Comparison of ENCODE assay signal across 9 cellular contexts in genomic region chr3:157438371-157438735, GRCh38. TPM values are rescaled to one million over a fixed set of nuclear protein-coding genes. Genes with fewer than 3 reads are reported as not detected.
DNase-seq lines count a peak whose midpoint lies in the region; ATAC-seq and TF ChIP-seq lines count a peak whose summit lies in the region.
"Had no signal": no experiment of that assay in that cellular context is flagged by ENCODE, and none has a peak within 500 bp of the region (broad histone marks: within the 10 kb centered on the region; RNA-seq: fewer than 3 reads in every experiment).

No MANE protein-coding gene starts in this region.

- TF ChIP-seq CTCF in tibial artery (IDR thresholded peaks at IDR 0.05), result no peak

- H3K27me3 ChIP-seq in iPS-20b (ENCODE audit: insufficient read depth, low read length) (peaks cover 33% of the 10 kb centered on the region), tibial artery (no peaks in the 10 kb centered on the region)

- peaks cover 9% of the 10 kb centered on the region for H3K4me1 Mint-ChIP-seq in activated naive CD4-positive, alpha-beta T cell treated with anti-CD3 and anti-CD28 coated beads, Interleukin-2, amount 10 ng/mL, durations not matched to agents 7 days and 5 days
- peaks cover 10% of the 10 kb centered on the region for H3K4me1 Mint-ChIP-seq in activated naive CD4-positive, alpha-beta T cell treated with anti-CD3 and anti-CD28 coated beads for 36 hours (ENCODE audit: low read depth)
- H3K4me1 Mint-ChIP-seq in activated CD8-positive, alpha-beta T cell treated with anti-CD3 and anti-CD28 coated beads, Interleukin-2, amount 10 ng/mL, durations not matched to agents 7 days and 5 days (ENCODE audit: low read depth), result peaks cover 7% of the 10 kb centered on the region

- 0 out of 2 replicates have a peak, but pooled peaks cover 3% of the 10 kb centered on the region for H3K4me1 ChIP-seq in iPS-20b (ENCODE audit: insufficient read depth, low read length)
- peaks cover 0 to 23% (median 15%) of the 10 kb centered on the region in 4 donors for H3K4me1 ChIP-seq in tibial artery

- peak overlapping the region; percentile 86 for H3K4me3 ChIP-seq in iPS-20b (ENCODE audit: low read length)
- peak overlapping the region; percentile 54 to 66 for H3K4me3 ChIP-seq in tibial artery

- peak overlapping the region; percentile 52 for H3K4me3 Mint-ChIP-seq in activated naive CD4-positive, alpha-beta T cell treated with anti-CD3 and anti-CD28 coated beads, Interleukin-2, amount 10 ng/mL, durations not matched to agents 7 days and 5 days
- H3K4me3 Mint-ChIP-seq in activated naive CD4-positive, alpha-beta T cell treated with anti-CD3 and anti-CD28 coated beads for 36 hours, result no peak overlapping the region
- peak overlapping the region; percentile 53 for H3K4me3 Mint-ChIP-seq in activated CD8-positive, alpha-beta T cell treated with anti-CD3 and anti-CD28 coated beads, Interleukin-2, amount 10 ng/mL, durations not matched to agents 7 days and 5 days
- H3K4me3 Mint-ChIP-seq: CD8-positive, alpha-beta T cell had no signal

- intact Hi-C loops in activated naive CD4-positive, alpha-beta T cell treated with anti-CD3 and anti-CD28 coated beads for 36 hours (cut with micrococcal nuclease), result loop anchor here (5.0 kb wide), 1 partner anchor 669 kb away; the partner anchor contains the start of gene SHOX2
- intact Hi-C loops in tibial artery (cut with DNase I; ENCODE audit: low total_unique reads), result no loop called here

- no peak for DNase-seq in activated naive CD4-positive, alpha-beta T cell treated with anti-CD3 and anti-CD28 coated beads, Interleukin-2, amount 10 ng/mL, durations not matched to agents 7 days and 5 days
- DNase-seq in activated naive CD4-positive, alpha-beta T cell treated with anti-CD3 and anti-CD28 coated beads for 36 hours, result no peak
- no peak for DNase-seq in activated CD8-positive, alpha-beta T cell treated with anti-CD3 and anti-CD28 coated beads, Interleukin-2, amount 10 ng/mL, durations not matched to agents 7 days and 5 days
- DNase-seq in tibial artery (no peak), GM19238 (ENCODE audit: insufficient read length, low spot score) (no peak)
- DNase-seq: CD8-positive, alpha-beta T cell had no signal

- POLR2A ChIA-PET in activated CD8-positive, alpha-beta T cell treated with anti-CD3 and anti-CD28 coated beads, Interleukin-2, amount 10 ng/mL, durations not matched to agents 7 days and 5 days (lab: Charles Lee), result no interaction called here

- peak overlapping the region; percentile 82; the same call in 1 of the 2 replicates for H3K9ac ChIP-seq in iPS-20b (ENCODE audit: low read depth, low read length)

- ATAC-seq in activated CD8-positive, alpha-beta T cell treated with anti-CD3 and anti-CD28 coated beads, Interleukin-2, amount 10 ng/mL, durations not matched to agents 7 days and 5 days, result no peak
- no peak for ATAC-seq in GM19035 (IDR thresholded peaks at IDR 0.05; ENCODE audit: unreplicated experiment)
- no peak for ATAC-seq in GM18511 (IDR thresholded peaks at IDR 0.05; ENCODE audit: unreplicated experiment)
- ATAC-seq: CD8-positive, alpha-beta T cell had no signal

- no peaks in the 10 kb centered on the region for H3K9me3 Mint-ChIP-seq in activated naive CD4-positive, alpha-beta T cell treated with anti-CD3 and anti-CD28 coated beads, Interleukin-2, amount 10 ng/mL, durations not matched to agents 7 days and 5 days
- no peaks in the 10 kb centered on the region for H3K9me3 Mint-ChIP-seq in activated naive CD4-positive, alpha-beta T cell treated with anti-CD3 and anti-CD28 coated beads for 36 hours
- H3K9me3 Mint-ChIP-seq in activated CD8-positive, alpha-beta T cell treated with anti-CD3 and anti-CD28 coated beads, Interleukin-2, amount 10 ng/mL, durations not matched to agents 7 days and 5 days (ENCODE audit: insufficient read depth), result no peaks in the 10 kb centered on the region
- H3K9me3 Mint-ChIP-seq: CD8-positive, alpha-beta T cell had no signal

- peaks cover 43% of the 10 kb centered on the region for H3K27me3 Mint-ChIP-seq in activated naive CD4-positive, alpha-beta T cell treated with anti-CD3 and anti-CD28 coated beads, Interleukin-2, amount 10 ng/mL, durations not matched to agents 7 days and 5 days
- H3K27me3 Mint-ChIP-seq in activated naive CD4-positive, alpha-beta T cell treated with anti-CD3 and anti-CD28 coated beads for 36 hours (ENCODE audit: low read depth), result peaks cover 22% of the 10 kb centered on the region
- peaks cover 39% of the 10 kb centered on the region for H3K27me3 Mint-ChIP-seq in activated CD8-positive, alpha-beta T cell treated with anti-CD3 and anti-CD28 coated beads, Interleukin-2, amount 10 ng/mL, durations not matched to agents 7 days and 5 days (ENCODE audit: low read depth)

- H3K36me3 Mint-ChIP-seq in activated naive CD4-positive, alpha-beta T cell treated with anti-CD3 and anti-CD28 coated beads, Interleukin-2, amount 10 ng/mL, durations not matched to agents 7 days and 5 days, result no peaks in the 10 kb centered on the region
- H3K36me3 Mint-ChIP-seq in activated naive CD4-positive, alpha-beta T cell treated with anti-CD3 and anti-CD28 coated beads for 36 hours (ENCODE audit: low read depth), result no peaks in the 10 kb centered on the region
- H3K36me3 Mint-ChIP-seq in activated CD8-positive, alpha-beta T cell treated with anti-CD3 and anti-CD28 coated beads, Interleukin-2, amount 10 ng/mL, durations not matched to agents 7 days and 5 days (ENCODE audit: low read depth), result no peaks in the 10 kb centered on the region
- H3K36me3 Mint-ChIP-seq: CD8-positive, alpha-beta T cell had no signal

- no peak overlapping the region for H3K27ac Mint-ChIP-seq in activated naive CD4-positive, alpha-beta T cell treated with anti-CD3 and anti-CD28 coated beads, Interleukin-2, amount 10 ng/mL, durations not matched to agents 7 days and 5 days
- H3K27ac Mint-ChIP-seq in activated naive CD4-positive, alpha-beta T cell treated with anti-CD3 and anti-CD28 coated beads for 36 hours, result no peak overlapping the region
- no peak overlapping the region for H3K27ac Mint-ChIP-seq in activated CD8-positive, alpha-beta T cell treated with anti-CD3 and anti-CD28 coated beads, Interleukin-2, amount 10 ng/mL, durations not matched to agents 7 days and 5 days
- H3K27ac Mint-ChIP-seq: CD8-positive, alpha-beta T cell had no signal

- CTCF ChIA-PET in activated naive CD4-positive, alpha-beta T cell treated with anti-CD3 and anti-CD28 coated beads, Interleukin-2, amount 10 ng/mL, durations not matched to agents 7 days and 5 days (lab: Charles Lee), result interaction anchor here (1.1 kb wide), 1 partner anchor 10 kb away, joined by 3 read pairs; no protein-coding TSS in a partner anchor
- CTCF ChIA-PET in activated naive CD4-positive, alpha-beta T cell treated with anti-CD3 and anti-CD28 coated beads for 36 hours (lab: Charles Lee), result interaction anchor here (1.1 kb wide), 1 partner anchor 19 kb away, joined by 3 read pairs; no protein-coding TSS in a partner anchor
- CTCF ChIA-PET in activated CD8-positive, alpha-beta T cell treated with anti-CD3 and anti-CD28 coated beads, Interleukin-2, amount 10 ng/mL, durations not matched to agents 7 days and 5 days (lab: Charles Lee), result interaction anchor here (0.5 kb wide), 1 partner anchor 145 kb away, joined by 3 read pairs; no protein-coding TSS in a partner anchor

- H3K9me3 ChIP-seq in iPS-20b (ENCODE audit: insufficient read depth, low read depth, low read length), result no peaks in the 10 kb centered on the region
- H3K9me3 ChIP-seq in tibial artery, result no peaks in the 10 kb centered on the region

- H3K27ac ChIP-seq in iPS-20b (ENCODE audit: low read length), result peak overlapping the region; percentile 52
- H3K27ac ChIP-seq in tibial artery, result no peak overlapping the region

- H3K36me3 ChIP-seq in iPS-20b (ENCODE audit: insufficient read depth, low read depth, low read length) (no peaks in the 10 kb centered on the region), tibial artery (no peaks in the 10 kb centered on the region)

RNA-seq across cellular contexts. Expression of gene PTX3, which starts 1.7 kb away (rescaled TPM):
- total RNA-seq in activated naive CD4-positive, alpha-beta T cell treated with anti-CD3 and anti-CD28 coated beads for 36 hours, result not detected
- total RNA-seq in activated CD8-positive, alpha-beta T cell treated with anti-CD3 and anti-CD28 coated beads, Interleukin-2, amount 10 ng/mL, durations not matched to agents 7 days and 5 days, result not detected
- total RNA-seq: CD8-positive, alpha-beta T cell had no signal
